10 cellular contexts compared by ENCODE assay signal in the genomic region with DNA sequence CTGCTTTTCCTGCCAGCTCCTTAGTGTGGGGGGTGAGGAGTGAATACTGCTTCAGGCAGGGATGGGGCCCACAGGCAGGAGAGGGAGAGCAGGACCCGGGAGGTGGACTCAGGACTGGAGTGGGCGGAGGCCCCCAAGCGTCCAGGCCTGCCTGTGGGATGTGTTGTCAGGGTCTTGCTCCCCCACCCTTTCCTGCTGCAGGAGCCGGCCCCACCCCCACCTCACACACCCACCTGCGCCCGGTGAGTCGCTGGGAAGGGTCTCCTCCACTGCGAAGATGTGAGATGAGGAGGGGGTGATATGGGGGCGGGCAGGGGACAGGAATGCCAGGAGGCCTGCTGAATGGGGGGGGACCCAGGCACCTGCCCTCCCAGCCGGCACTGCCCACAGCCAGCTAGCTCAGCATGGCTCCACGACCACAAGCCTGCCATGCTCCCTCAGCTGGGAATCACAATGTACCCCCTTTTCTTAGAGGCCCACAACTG. TPM values are rescaled to one million over a fixed set of nuclear protein-coding genes. Genes with fewer than 3 reads are reported as not detected.
DNase-seq lines count a peak whose midpoint lies in the region; ATAC-seq, FAIRE-seq and TF ChIP-seq lines count a peak whose summit lies in the region.
"Had no signal": no experiment of that assay in that cellular context is flagged by ENCODE, and none has a peak within 500 bp of the region (broad histone marks: within the 10 kb centered on the region; RNA-seq: fewer than 3 reads in every experiment).

No MANE protein-coding gene starts in this region.

- H3K9ac ChIP-seq in Loucy (ENCODE audit: low read depth, low read length, poor library complexity, severe bottlenecking): peak overlapping the region; percentile 87

- H3K4me2 ChIP-seq in Loucy (ENCODE audit: low read depth, low read length, poor library complexity, severe bottlenecking): peak overlapping the region; percentile 89

- no peaks in the 10 kb centered on the region for H3K9me3 ChIP-seq in Loucy (ENCODE audit: insufficient read depth, low read depth, low read length)
- H3K9me3 ChIP-seq in effector memory CD4-positive, alpha-beta T cell (ENCODE audit: control insufficient read depth, low read length): no peaks in the 10 kb centered on the region

- no peak for TF ChIP-seq CTCF in AG10803 (conservative IDR thresholded peaks at IDR 0.05; ENCODE audit: low read length)
- no peak for TF ChIP-seq CTCF in Loucy (conservative IDR thresholded peaks at IDR 0.05; ENCODE audit: low read length)
- no peak for TF ChIP-seq CTCF in natural killer cell (IDR thresholded peaks at IDR 0.05)

- no peaks in the 10 kb centered on the region for H4K20me1 ChIP-seq in Loucy (ENCODE audit: insufficient read depth, low read length, poor library complexity, severe bottlenecking)

- no peaks in the 10 kb centered on the region for H3K36me3 ChIP-seq in Loucy (ENCODE audit: insufficient read depth, low read length)
- H3K36me3 ChIP-seq in effector memory CD4-positive, alpha-beta T cell (ENCODE audit: control insufficient read depth, insufficient read depth, low read length): no peaks in the 10 kb centered on the region

- intact Hi-C loops in natural killer cell (cut with micrococcal nuclease): no loop called here

- H3F3A ChIP-seq in Loucy (ENCODE audit: low read depth): no peaks in the 10 kb centered on the region

- DNase-seq in AG10803 (ENCODE audit: low read depth): no peak
- DNase-seq in effector memory CD4-positive, alpha-beta T cell: no peak
- DNase-seq in natural killer cell: no peak
- no peak for DNase-seq in GM19239 (ENCODE audit: insufficient read length, low spot score)
- no peak for DNase-seq in NAMALWA (ENCODE audit: low spot score)

- H3K4me1 Mint-ChIP-seq in natural killer cell: no peaks in the 10 kb centered on the region

- no peak for FAIRE-seq in GM19239 (lab: Jason Lieb, UNC)

- peak overlapping the region; percentile 66 for H3K4me3 ChIP-seq in AG10803 (ENCODE audit: low read length)
- peak overlapping the region; percentile 90 for H3K4me3 ChIP-seq in Loucy (ENCODE audit: low read length, poor library complexity, severe bottlenecking)
- H3K4me3 ChIP-seq in effector memory CD4-positive, alpha-beta T cell (ENCODE audit: insufficient read depth, low read depth, low read length, poor library complexity, severe bottlenecking): peak overlapping the region; percentile 60

- H3K4me1 ChIP-seq in Loucy (ENCODE audit: insufficient read depth, low read length, poor library complexity, severe bottlenecking): peaks cover 10% of the 10 kb centered on the region
- H3K4me1 ChIP-seq in effector memory CD4-positive, alpha-beta T cell (ENCODE audit: control insufficient read depth, insufficient read depth, low read length, poor library complexity, severe bottlenecking): peaks cover 5% of the 10 kb centered on the region

- ATAC-seq in natural killer cell (no peak), GM19463 (IDR thresholded peaks at IDR 0.05; ENCODE audit: unreplicated experiment) (no peak), GM18907 (IDR thresholded peaks at IDR 0.05; ENCODE audit: unreplicated experiment) (no peak)

- H3K27me3 ChIP-seq in Loucy (ENCODE audit: insufficient read depth, low read length, poor library complexity, severe bottlenecking): no peaks in the 10 kb centered on the region
- H3K27me3 ChIP-seq in effector memory CD4-positive, alpha-beta T cell (replicated peaks; ENCODE audit: control insufficient read depth, insufficient read depth, low read length, poor library complexity, severe bottlenecking): peaks cover 11% of the 10 kb centered on the region

- H3K27ac Mint-ChIP-seq in natural killer cell: no peak overlapping the region
- H3K27ac Mint-ChIP-seq: activated naive CD8-positive, alpha-beta T cell treated with anti-CD3 and anti-CD28 coated beads for 36 hours had no signal

- H3K27ac ChIP-seq in effector memory CD4-positive, alpha-beta T cell (ENCODE audit: insufficient read depth, low read length, poor library complexity, severe bottlenecking): no peak overlapping the region

- peaks cover 4% of the 10 kb centered on the region; the same call in 1 of the 2 replicates for H3K79me2 ChIP-seq in Loucy (ENCODE audit: insufficient read depth, low read length)

- H3K4me3 Mint-ChIP-seq in natural killer cell: peak overlapping the region; percentile 74

- H3K36me3 Mint-ChIP-seq in natural killer cell: no peaks in the 10 kb centered on the region
- H3K36me3 Mint-ChIP-seq: activated naive CD8-positive, alpha-beta T cell treated with anti-CD3 and anti-CD28 coated beads for 36 hours had no signal

- peak overlapping the region; percentile 99; the same call in 1 of the 2 replicates for H2AFZ ChIP-seq in Loucy (ENCODE audit: low read length)

- H3K9me3 Mint-ChIP-seq in natural killer cell: no peaks in the 10 kb centered on the region
- H3K9me3 Mint-ChIP-seq: activated naive CD8-positive, alpha-beta T cell treated with anti-CD3 and anti-CD28 coated beads for 36 hours had no signal

- peaks cover 32 to 37% of the 10 kb centered on the region in 2 donors for H3K27me3 Mint-ChIP-seq in natural killer cell (ENCODE audit: low read depth in 2 of 2)

- H3K9me2 ChIP-seq in Loucy (replicated peaks; ENCODE audit: low read depth, low read length): no peaks in the 10 kb centered on the region

RNA-seq across cellular contexts. Expression of a gene that starts 1.1 kb away (rescaled TPM):
- total RNA-seq in natural killer cell: under 1 TPM; 0.20 to 0.43 (median 0.24) TPM

RNA-seq across cellular contexts. Expression of a gene that starts 17.4 kb away (rescaled TPM):
- total RNA-seq in natural killer cell: 10 to 100 TPM; 42.4 to 69.8 (median 55.6) TPM

RNA-seq across cellular contexts. Expression of a gene that starts 26.9 kb away (rescaled TPM):
- total RNA-seq in natural killer cell: 10 to 100 TPM in 2 of 3 donors, 1 to 10 TPM in 1; 8.8 to 32.9 (median 32.6) TPM
- total RNA-seq: HT1080 had no signal

RNA-seq across cellular contexts. Expression of a gene that starts 37.9 kb away (rescaled TPM):
- total RNA-seq in natural killer cell: 100 to 1,000 TPM in 1 of 3 donors, 10 to 100 TPM in 2; 82.4 to 105 (median 97.9) TPM

RNA-seq across cellular contexts. Expression of a gene that starts 54.1 kb away (rescaled TPM):
- under 1 TPM in 2 of 3 donors, not detected in 1; 0.31 to 0.48 TPM for total RNA-seq in natural killer cell
